In the genomic region with DNA sequence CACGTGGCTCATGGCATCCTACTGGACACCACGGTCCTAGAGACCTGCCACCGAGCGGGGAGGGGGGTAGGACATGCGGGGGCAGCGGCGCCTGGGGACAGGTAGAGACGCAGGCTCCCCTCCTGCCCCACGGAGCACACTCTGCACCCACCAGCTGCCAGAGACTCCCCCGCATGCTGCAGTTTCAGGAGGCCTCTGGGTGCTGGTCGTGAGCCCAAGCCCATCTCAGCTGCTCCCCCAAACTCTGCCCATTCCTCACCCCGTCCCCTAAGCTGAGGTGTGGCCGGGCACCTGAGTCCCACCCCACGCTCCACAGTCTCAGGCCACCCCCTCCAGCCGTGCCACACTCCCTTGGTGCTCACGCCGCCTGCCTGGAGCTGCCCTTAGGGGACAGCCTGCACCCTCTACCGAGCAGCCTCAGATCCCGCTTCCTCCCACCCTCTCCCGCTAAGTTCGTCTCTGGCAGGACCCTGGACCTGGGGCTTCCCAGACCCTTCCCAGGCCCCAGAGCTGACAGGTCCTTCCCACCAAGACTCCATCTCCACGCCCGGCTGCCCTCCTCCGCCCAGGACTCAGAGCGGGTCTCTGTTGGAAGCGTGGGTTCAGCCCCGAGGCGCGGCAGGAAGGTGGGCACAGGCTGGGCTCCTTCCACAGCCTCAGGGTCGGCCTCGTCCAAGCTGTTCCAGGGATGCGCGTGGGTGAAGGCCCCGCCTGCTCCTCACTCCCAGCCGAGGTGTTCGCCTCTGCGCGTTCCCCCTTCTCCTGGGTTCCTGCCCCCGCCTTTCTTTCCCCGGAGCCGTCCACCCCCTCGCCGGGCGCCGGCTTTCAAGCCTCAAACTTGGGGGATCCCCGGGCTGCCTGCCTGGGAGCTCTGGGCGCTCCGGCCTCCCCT, we compare ENCODE assay signal across 6 cellular contexts. TPM values are rescaled to one million over a fixed set of nuclear protein-coding genes. Genes with fewer than 3 reads are reported as not detected.
DNase-seq lines count a peak whose midpoint lies in the region; ATAC-seq and TF ChIP-seq lines count a peak whose summit lies in the region.

No MANE protein-coding gene starts in this region.

- H2AFZ ChIP-seq in mammary epithelial cell (ENCODE audit: low read depth, low read length) = peak overlapping the region; percentile 71

- no peaks in the 10 kb centered on the region for H4K20me1 ChIP-seq in mammary epithelial cell (ENCODE audit: insufficient read depth, low read length)

- no peaks in the 10 kb centered on the region; the same call in 1 of the 2 replicates for H3K4me1 ChIP-seq in HEK293 (ENCODE audit: control insufficient read depth, insufficient read depth, low read length)
- peaks cover 23% of the 10 kb centered on the region for H3K4me1 ChIP-seq in mammary epithelial cell (ENCODE audit: insufficient read depth, low read length)
- H3K4me1 ChIP-seq in neutrophil (ENCODE audit: control insufficient read depth in 1 of 2, insufficient read depth in 1 of 2, low read depth in 1 of 2, low read length in 1 of 2) = peaks cover 16 to 20% of the 10 kb centered on the region in 2 experiments

- DNase-seq in mammary epithelial cell = no peak
- no peak for DNase-seq in KBM-7
- no peak for DNase-seq in NCI-H226

- in situ Hi-C loops in mammary epithelial cell (cut with MboI; ENCODE audit: low sequenced_read_pairs in 2 of 2) (no loop called here), KBM-7 (cut with MboI; ENCODE audit: low pct_unique_long_range_greater_than_20kb, low sequenced_read_pairs) (no loop called here)

- intact Hi-C loops in mammary epithelial cell (cut with micrococcal nuclease) = loop anchor here (5.0 kb wide), 1 partner anchor 55 kb away; a partner anchor contains a TSS

- WGBS in mammary epithelial cell (ENCODE audit: low coverage, missing lambda C conversion rate) = 13% methylated on average over 3 of the region's 48 CpGs

- no peak for ATAC-seq in GM19395 (IDR thresholded peaks at IDR 0.05; ENCODE audit: unreplicated experiment)

- no peaks in the 10 kb centered on the region for H3K27me3 ChIP-seq in mammary epithelial cell (ENCODE audit: insufficient read depth, low read length)
- H3K27me3 ChIP-seq in neutrophil = peaks cover 70% of the 10 kb centered on the region

- H3K9me3 ChIP-seq in HEK293 (ENCODE audit: control insufficient read depth, insufficient read depth, low read depth, low read length) (no peaks in the 10 kb centered on the region), mammary epithelial cell (replicated peaks; ENCODE audit: insufficient read depth, low read length) (peaks cover 10% of the 10 kb centered on the region), neutrophil (no peaks in the 10 kb centered on the region)

- CTCF ChIA-PET in HEK293 (lab: Yijun Ruan, JAX) (interaction anchor here (0.5 to 0.7 kb wide), 2 partner anchors 62 to 240 kb away, joined by 3 read pairs; no protein-coding TSS in a partner anchor), mammary epithelial cell (lab: Charles Lee; ENCODE audit: low non-redundant PET) (interaction anchor here (0.6 kb wide), 1 partner anchor 505 kb away, joined by 3 read pairs; no protein-coding TSS in a partner anchor)

- POLR2A ChIA-PET in HEK293 (lab: Yijun Ruan, JAX) = interaction anchor here (0.9 to 1.2 kb wide), 2 partner anchors 9 to 34 kb away, joined by 3 read pairs; no protein-coding TSS in a partner anchor

- peaks cover 5% of the 10 kb centered on the region for H3K79me2 ChIP-seq in mammary epithelial cell (ENCODE audit: insufficient read depth, low read length)

- no TSS peak for BruUV-seq in mammary epithelial cell (replicated peaks; lab: Mats Ljungman, UMichigan)

- H3K36me3 ChIP-seq in HEK293 (ENCODE audit: control insufficient read depth in 2 of 2, insufficient read depth in 1 of 2, low read length in 2 of 2) = peaks cover 0 to 9% of the 10 kb centered on the region in 2 experiments; a peak in 2 of 3 replicates
- H3K36me3 ChIP-seq in mammary epithelial cell (ENCODE audit: insufficient read depth, low read length) = no peaks in the 10 kb centered on the region
- no peaks in the 10 kb centered on the region for H3K36me3 ChIP-seq in neutrophil

- no peak overlapping the region; the same call in 1 of the 2 replicates for H3K27ac ChIP-seq in HEK293 (ENCODE audit: extremely low read depth, low read depth, low read length)
- no peak overlapping the region for H3K27ac ChIP-seq in mammary epithelial cell (ENCODE audit: insufficient read depth, low read depth, low read length)
- no peak overlapping the region for H3K27ac ChIP-seq in neutrophil

- peak overlapping the region; percentile 93 for H3K4me2 ChIP-seq in mammary epithelial cell (ENCODE audit: insufficient read depth, low read depth, low read length)

- H3K4me3 ChIP-seq in HEK293 (ENCODE audit: low read depth, low read length) (peak overlapping the region; percentile 76), mammary epithelial cell (replicated peaks in 1 of 3; ENCODE audit: insufficient read depth in 1 of 3, low read depth in 2 of 3, low read length in 3 of 3) (peak overlapping the region; percentile 42 to 79 (median 73)), neutrophil (ENCODE audit: low read depth in 1 of 2, low read length in 1 of 2) (peak overlapping the region; percentile 38 to 65)

- TF ChIP-seq CTCF in HEK293 (tag by site-specific recombination; IDR thresholded peaks at IDR 0.05) = no peak
- TF ChIP-seq CTCF in mammary epithelial cell (conservative IDR thresholded peaks at IDR 0.05 in 1 of 2, IDR thresholded peaks at IDR 0.05 in 1 of 2; ENCODE audit: extremely low read depth in 1 of 2, insufficient read depth in 1 of 2, low read depth in 1 of 2, low read length in 2 of 2) = no peak
- TF ChIP-seq CTCF in neutrophil (IDR thresholded peaks at IDR 0.05) = no peak

- dilution Hi-C loops in mammary epithelial cell (cut with HindIII; ENCODE audit: low sequenced_read_pairs) = no loop called here

- H3K9ac ChIP-seq in mammary epithelial cell (ENCODE audit: insufficient read depth, low read length) = no peak overlapping the region

TF ChIP-seq in HEK293, 187 proteins besides CTCF, POLR2A, EP300 and RAD21:
- TF ChIP-seq ZNF335 (tag by site-specific recombination; conservative IDR thresholded peaks at IDR 0.05) = 0 out of 2 replicates have a peak, but pooled peaks have one; percentile 8
- peak; percentile 84 for TF ChIP-seq ZFHX2 (tag by site-specific recombination; conservative IDR thresholded peaks at IDR 0.05)
- 0 out of 2 replicates have a peak, but pooled peaks have one; percentile 9 for TF ChIP-seq ZBTB8A (tag by site-specific recombination; IDR thresholded peaks at IDR 0.05)
- TF ChIP-seq ZBTB1 (tag by site-specific recombination; IDR thresholded peaks at IDR 0.05) = no peak
- no peak for TF ChIP-seq ZSCAN30 (tag by site-specific recombination; IDR thresholded peaks at IDR 0.05)
- TF ChIP-seq KLF8 (tag by site-specific recombination; IDR thresholded peaks at IDR 0.05) = no peak
- TF ChIP-seq ZBTB20 (tag by site-specific recombination; IDR thresholded peaks at IDR 0.05) = peak; percentile 17; the same call in 1 of the 2 replicates
- TF ChIP-seq SP2 (tag by site-specific recombination; IDR thresholded peaks at IDR 0.05) = 0 out of 2 replicates have a peak, but pooled peaks have one; percentile 10
- no peak for TF ChIP-seq MZF1 (tag by site-specific recombination; IDR thresholded peaks at IDR 0.05; ENCODE audit: borderline replicate concordance)
- peak; percentile 82 for TF ChIP-seq EGR2 (tag by site-specific recombination; IDR thresholded peaks at IDR 0.05; ENCODE audit: low read depth)
- peak; percentile 60 for TF ChIP-seq ZNF341 (tag by site-specific recombination; IDR thresholded peaks at IDR 0.05; ENCODE audit: low read depth)
- 0 out of 2 replicates have a peak, but pooled peaks have one; percentile 14 for TF ChIP-seq ZNF223 (tag by site-specific recombination; IDR thresholded peaks at IDR 0.05)

RNA-seq across cellular contexts. Expression of a gene that starts 1.3 kb away (rescaled TPM):
- total RNA-seq in mammary epithelial cell = 10 to 100 TPM; 13.3 to 17.8 TPM
- 16.5 TPM for polyA plus RNA-seq in mammary epithelial cell
- 10.5 TPM for polyA minus RNA-seq in mammary epithelial cell

RNA-seq across cellular contexts. Expression of a gene that starts 19.3 kb away (rescaled TPM):
- total RNA-seq in mammary epithelial cell = 10 to 100 TPM; 16.7 to 44.5 TPM
- 27.2 TPM for polyA plus RNA-seq in mammary epithelial cell
- polyA minus RNA-seq in mammary epithelial cell = 52.6 TPM

RNA-seq across cellular contexts. Expression of a gene that starts 38.3 kb away (rescaled TPM):
- total RNA-seq in mammary epithelial cell = 1 to 10 TPM; 2.2 to 4.2 TPM
- 0.14 TPM for polyA plus RNA-seq in mammary epithelial cell
- polyA minus RNA-seq in mammary epithelial cell = not detected

RNA-seq across cellular contexts. Expression of a gene that starts 48.9 kb away (rescaled TPM):
- total RNA-seq in mammary epithelial cell = 10 to 100 TPM; 62.2 to 68.4 TPM
- 71.9 TPM for polyA plus RNA-seq in mammary epithelial cell
- 71.2 TPM for polyA minus RNA-seq in mammary epithelial cell

RNA-seq across cellular contexts. Expression of a gene that starts 54.7 kb away (rescaled TPM):
- total RNA-seq in mammary epithelial cell = 10 to 100 TPM; 28.7 to 90.9 TPM
- polyA plus RNA-seq in mammary epithelial cell = 69.5 TPM
- polyA minus RNA-seq in mammary epithelial cell = 80.5 TPM
